1 cellular context compared by ENCODE assay signal in the genomic region with DNA sequence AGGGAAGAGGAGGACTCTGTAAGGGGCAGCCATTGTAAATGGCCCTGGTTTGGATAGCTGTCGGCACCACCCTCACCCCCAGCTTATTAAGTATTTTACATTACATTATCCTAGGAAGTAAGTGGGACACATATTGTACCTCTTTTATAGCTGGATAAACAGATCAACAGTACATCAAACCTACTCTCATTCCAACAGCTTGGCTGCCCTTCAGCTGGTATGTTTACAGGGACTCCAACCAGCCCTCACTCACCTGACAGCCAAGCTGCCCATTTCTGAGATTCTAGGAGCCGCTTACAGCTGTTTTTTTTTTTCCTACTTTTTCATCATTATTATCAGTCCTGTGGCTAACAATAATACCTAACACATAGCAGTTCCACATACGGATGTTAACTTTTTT.
TF ChIP-seq lines count a peak whose summit lies in the region.

No MANE protein-coding gene starts in this region.

TF ChIP-seq in IMR-90, 13 proteins besides CTCF, POLR2A, EP300 and RAD21:
- TF ChIP-seq MXI1 (IDR thresholded peaks at IDR 0.05; ENCODE audit: borderline replicate concordance, low read depth, low read length) (no peak), CHD1 (IDR thresholded peaks at IDR 0.05; ENCODE audit: low read depth, low read length) (no peak), RFX5 (IDR thresholded peaks at IDR 0.05; ENCODE audit: low read depth, low read length) (no peak), CEBPB (IDR thresholded peaks at IDR 0.05; ENCODE audit: low read depth, low read length) (no peak), RCOR1 (IDR thresholded peaks at IDR 0.05; ENCODE audit: insufficient replicate concordance, low read length) (no peak), MAZ (IDR thresholded peaks at IDR 0.05; ENCODE audit: borderline replicate concordance, low read depth, low read length) (no peak), FOS (IDR thresholded peaks at IDR 0.05; ENCODE audit: low read depth, low read length) (no peak)
- TF ChIP-seq, protein P1, sequence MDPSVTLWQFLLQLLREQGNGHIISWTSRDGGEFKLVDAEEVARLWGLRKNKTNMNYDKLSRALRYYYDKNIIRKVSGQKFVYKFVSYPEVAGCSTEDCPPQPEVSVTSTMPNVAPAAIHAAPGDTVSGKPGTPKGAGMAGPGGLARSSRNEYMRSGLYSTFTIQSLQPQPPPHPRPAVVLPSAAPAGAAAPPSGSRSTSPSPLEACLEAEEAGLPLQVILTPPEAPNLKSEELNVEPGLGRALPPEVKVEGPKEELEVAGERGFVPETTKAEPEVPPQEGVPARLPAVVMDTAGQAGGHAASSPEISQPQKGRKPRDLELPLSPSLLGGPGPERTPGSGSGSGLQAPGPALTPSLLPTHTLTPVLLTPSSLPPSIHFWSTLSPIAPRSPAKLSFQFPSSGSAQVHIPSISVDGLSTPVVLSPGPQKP (IDR thresholded peaks at IDR 0.05; ENCODE audit: borderline replicate concordance, low read depth, low read length): no peak
